ENCODE assay signal across 7 cellular contexts in genomic region chr5:102561894-102562760, GRCh38.
DNase-seq lines count a peak whose midpoint lies in the region; ATAC-seq and TF ChIP-seq lines count a peak whose summit lies in the region.

No MANE protein-coding gene starts in this region.

- H3K4me1 ChIP-seq in neural progenitor cell = no peaks in the 10 kb centered on the region

- H3K9me3 ChIP-seq in neural progenitor cell (ENCODE audit: low read depth) = no peaks in the 10 kb centered on the region

- H3F3A ChIP-seq in neural progenitor cell (ENCODE audit: low read depth) = no peaks in the 10 kb centered on the region

- H2AFZ ChIP-seq in neural progenitor cell (replicated peaks) = peak overlapping the region; percentile 77

- H4K20me1 ChIP-seq in neural progenitor cell (ENCODE audit: low read depth) = no peaks in the 10 kb centered on the region

- H3K27me3 Mint-ChIP-seq in neural progenitor cell (ENCODE audit: insufficient read depth, low read depth) = no peaks in the 10 kb centered on the region

- H3K27ac ChIP-seq in neural progenitor cell = no peak overlapping the region

- peaks cover 8% of the 10 kb centered on the region for H3K9me3 Mint-ChIP-seq in neural progenitor cell

- ATAC-seq in GM21717 (IDR thresholded peaks at IDR 0.05; ENCODE audit: unreplicated experiment) = peak; percentile 73
- no peak for ATAC-seq in activated CD4-positive, CD25-positive, alpha-beta regulatory T cell treated with anti-CD3 and anti-CD28 coated beads, Interleukin-2, amount 50 U/mL, for 24 hours

- TF ChIP-seq CTCF in GM12864 (IDR thresholded peaks at IDR 0.05; ENCODE audit: low read depth, low read length, missing control alignments) (peak; percentile 94), choroid plexus epithelial cell (conservative IDR thresholded peaks at IDR 0.05; ENCODE audit: low read depth, low read length) (peak; percentile 89), neural progenitor cell (IDR thresholded peaks at IDR 0.05) (peak; percentile 93)

- no peaks in the 10 kb centered on the region for H3K79me2 ChIP-seq in neural progenitor cell (ENCODE audit: low read depth)

- H3K27me3 ChIP-seq in neural progenitor cell = no peaks in the 10 kb centered on the region

- H3K27ac Mint-ChIP-seq in neural progenitor cell = no peak overlapping the region

- no peaks in the 10 kb centered on the region for H3K4me1 Mint-ChIP-seq in neural progenitor cell

- no peak overlapping the region for H3K4me3 Mint-ChIP-seq in neural progenitor cell

- H3K4me3 ChIP-seq in GM12864 (ENCODE audit: low read depth, low read length) (no peak overlapping the region), choroid plexus epithelial cell (ENCODE audit: low read depth, low read length) (no peak overlapping the region), neural progenitor cell (no peak overlapping the region)

- H3K36me3 Mint-ChIP-seq in neural progenitor cell = no peaks in the 10 kb centered on the region

- H3K4me2 ChIP-seq in neural progenitor cell = no peak overlapping the region

- peak; percentile 4 for DNase-seq in GM12864 (ENCODE audit: low read depth)
- DNase-seq in MV-4-11 (lab: John Stamatoyannopoulos, UW) = peak; percentile 27
- peak; percentile 53 for DNase-seq in choroid plexus epithelial cell (ENCODE audit: low read depth)
- peak; percentile 67 for DNase-seq in neural progenitor cell (ENCODE audit: low spot score)
- DNase-seq in NCI-H1105 (lab: John Stamatoyannopoulos, UW) = no peak

- no peaks in the 10 kb centered on the region for H3K36me3 ChIP-seq in neural progenitor cell

- no peak overlapping the region for H3K9ac ChIP-seq in neural progenitor cell
